8 cellular contexts compared by ENCODE assay signal in genomic region chr1:89198081-89198480, GRCh38. TPM values are rescaled to one million over a fixed set of nuclear protein-coding genes. Genes with fewer than 3 reads are reported as not detected.
DNase-seq lines count a peak whose midpoint lies in the region; FAIRE-seq and TF ChIP-seq lines count a peak whose summit lies in the region.

No MANE protein-coding gene starts in this region.

- H3K27me3 Mint-ChIP-seq in astrocyte (ENCODE audit: low read depth, unreplicated experiment): no peaks in the 10 kb centered on the region

- no peak overlapping the region for H3K9ac ChIP-seq in astrocyte (ENCODE audit: low read length)

- DNase-seq in activated CD8-positive, alpha-beta memory T cell treated with anti-CD3 and anti-CD28 coated beads for 24 hours: peak; percentile 63
- no peak for DNase-seq in activated CD8-positive, alpha-beta memory T cell treated with anti-CD3 and anti-CD28 coated beads, Interleukin-2, amount 50 U/mL, for 48 hours
- DNase-seq in astrocyte (ENCODE audit: low read depth) (no peak), tibial artery (no peak), GOT3 (lab: John Stamatoyannopoulos, UW) (no peak), NCI-H2107 (lab: John Stamatoyannopoulos, UW) (no peak), hepatic stellate cell (ENCODE audit: low spot score) (no peak)

- 70 to 85% methylated on average over 6 to 8 of the region's 8 CpGs for WGBS in mesodermal cell (ENCODE audit: insufficient coverage in 2 of 2), 2 experiments

- no peaks in the 10 kb centered on the region for H3K36me3 Mint-ChIP-seq in astrocyte (ENCODE audit: low read depth, unreplicated experiment)

- H3K4me3 ChIP-seq in astrocyte (ENCODE audit: insufficient read depth, low read depth, low read length) (no peak overlapping the region), mesodermal cell (ENCODE audit: extremely low read depth, insufficient read depth, low read length, poor library complexity, severe bottlenecking) (no peak overlapping the region), tibial artery (peak overlapping the region; percentile 50 to 53)

- H3K27ac Mint-ChIP-seq in astrocyte (ENCODE audit: unreplicated experiment): no peak overlapping the region

- intact Hi-C loops in tibial artery (cut with DNase I; ENCODE audit: low total_unique reads): no loop called here

- H3K4me1 Mint-ChIP-seq in astrocyte (ENCODE audit: low read depth, unreplicated experiment): peaks cover 2% of the 10 kb centered on the region

- no peaks in the 10 kb centered on the region for H3K9me3 ChIP-seq in astrocyte (ENCODE audit: insufficient read depth, low read depth, low read length)
- H3K9me3 ChIP-seq in mesodermal cell (ENCODE audit: control insufficient read depth, low read length): no peaks in the 10 kb centered on the region
- no peaks in the 10 kb centered on the region for H3K9me3 ChIP-seq in tibial artery

- TF ChIP-seq CTCF in astrocyte (IDR thresholded peaks at IDR 0.05; ENCODE audit: insufficient read depth, low read depth, low read length) (no peak), tibial artery (IDR thresholded peaks at IDR 0.05) (no peak)

- H3K27ac ChIP-seq in astrocyte (ENCODE audit: low read depth, low read length): no peak overlapping the region
- H3K27ac ChIP-seq in mesodermal cell (ENCODE audit: low read depth, low read length, severe bottlenecking): peak overlapping the region; percentile 73
- H3K27ac ChIP-seq in tibial artery: peak overlapping the region; percentile 52 to 59

- H3K36me3 ChIP-seq in astrocyte (ENCODE audit: insufficient read depth, low read length) (no peaks in the 10 kb centered on the region), mesodermal cell (ENCODE audit: control insufficient read depth, insufficient read depth, low read length) (no peaks in the 10 kb centered on the region), tibial artery (no peaks in the 10 kb centered on the region)

- FAIRE-seq in astrocyte (lab: Jason Lieb, UNC): no peak

- no peak overlapping the region for H3K4me3 Mint-ChIP-seq in astrocyte (ENCODE audit: unreplicated experiment)

- H3K27me3 ChIP-seq in astrocyte (ENCODE audit: insufficient read depth, low read length) (no peaks in the 10 kb centered on the region), tibial artery (no peaks in the 10 kb centered on the region)

- no peaks in the 10 kb centered on the region for H3K4me1 ChIP-seq in astrocyte (ENCODE audit: insufficient read depth, low read length)
- H3K4me1 ChIP-seq in mesodermal cell (ENCODE audit: control insufficient read depth, insufficient read depth, low read length, poor library complexity, severe bottlenecking): peaks cover 9% of the 10 kb centered on the region
- H3K4me1 ChIP-seq in tibial artery: no peaks in the 10 kb centered on the region

- H3K9me3 Mint-ChIP-seq in astrocyte (ENCODE audit: unreplicated experiment): no peaks in the 10 kb centered on the region

- no peaks in the 10 kb centered on the region for H3K79me2 ChIP-seq in astrocyte (ENCODE audit: insufficient read depth, low read length)

- peak overlapping the region; percentile 62 for H3K4me2 ChIP-seq in astrocyte (ENCODE audit: low read length)

- H4K20me1 ChIP-seq in astrocyte (ENCODE audit: insufficient read depth, low read length): no peaks in the 10 kb centered on the region

- peak overlapping the region; percentile 52 for H2AFZ ChIP-seq in astrocyte (ENCODE audit: low read depth, low read length)

RNA-seq across cellular contexts. Expression of gene GBP4, which starts 0.7 kb away (rescaled TPM):
- 0.32 and 0.34 TPM in 2 replicates for total RNA-seq in astrocyte
- 8.6 TPM for polyA plus RNA-seq in mesodermal cell (2013, experiment 1 of 2)
- polyA plus RNA-seq in mesodermal cell (2013, experiment 2 of 2): 10.3 TPM

RNA-seq across cellular contexts. Expression of gene GBP7, which starts 22.3 kb away (rescaled TPM):
- not detected in 2 replicates for total RNA-seq in astrocyte
- not detected for polyA plus RNA-seq in mesodermal cell (2013, experiment 1 of 2)
- not detected for polyA plus RNA-seq in mesodermal cell (2013, experiment 2 of 2)

Comparison
In these comparisons a context has a peak if more than half of its experiments do, and no peak if none do; other contexts are left out.
1. H3K4me3 ChIP-seq: peak in tibial artery (2 of 2); none in astrocyte (single experiment) and mesodermal cell (single experiment).